In the genomic region with DNA sequence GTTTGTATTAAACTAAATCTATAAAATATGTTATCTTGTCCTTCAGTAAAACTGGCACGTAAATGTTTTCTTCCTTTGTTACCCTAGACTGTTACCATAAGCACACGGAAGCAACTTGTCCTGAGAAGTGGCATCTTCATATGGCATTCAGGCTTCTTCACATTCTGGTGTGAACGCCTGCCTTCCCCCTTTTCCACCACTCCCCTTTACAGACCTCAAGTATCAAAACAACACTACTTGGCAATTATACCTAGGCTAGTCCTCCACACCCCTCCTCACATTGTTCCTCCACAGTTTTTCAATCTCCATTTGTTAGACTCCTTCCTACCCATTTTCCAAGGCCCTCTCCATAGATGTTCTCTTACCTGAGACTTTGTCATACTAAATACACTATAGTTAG, we compare ENCODE assay signal across 8 cellular contexts. TPM values are rescaled to one million over a fixed set of nuclear protein-coding genes. Genes with fewer than 3 reads are reported as not detected.
DNase-seq lines count a peak whose midpoint lies in the region; ATAC-seq and TF ChIP-seq lines count a peak whose summit lies in the region.

No MANE protein-coding gene starts in this region.

- H3K36me3 Mint-ChIP-seq in CD4-positive, alpha-beta T cell (ENCODE audit: low read depth): peaks cover 24% of the 10 kb centered on the region
- H3K36me3 Mint-ChIP-seq in chondrocyte (ENCODE audit: low read depth) (no peaks in the 10 kb centered on the region), natural killer cell (no peaks in the 10 kb centered on the region)

- H3K27me3 ChIP-seq in CD4-positive, alpha-beta T cell (ENCODE audit: control insufficient read depth, insufficient read depth, low read length): no peaks in the 10 kb centered on the region

- no peak for DNase-seq in CD4-positive, alpha-beta T cell
- peak; percentile 6 to 14 for DNase-seq in Kasumi-1 (lab: John Stamatoyannopoulos, UW)
- no peak for DNase-seq in chondrocyte (ENCODE audit: low spot score)
- no peak for DNase-seq in natural killer cell
- DNase-seq in activated CD8-positive, alpha-beta memory T cell treated with anti-CD3 and anti-CD28 coated beads for 24 hours: no peak
- DNase-seq in activated CD4-positive, alpha-beta T cell treated with anti-CD3 and anti-CD28 coated beads, Interleukin-2, amount 50 U/mL, for 48 hours: no peak

- peaks cover 62% of the 10 kb centered on the region for H3K4me1 Mint-ChIP-seq in CD4-positive, alpha-beta T cell (ENCODE audit: low read depth)
- H3K4me1 Mint-ChIP-seq in chondrocyte (ENCODE audit: low read depth) (peaks cover 53% of the 10 kb centered on the region), natural killer cell (peaks cover 70 to 72% of the 10 kb centered on the region in 2 donors)

- peak overlapping the region; percentile 86 for H3K27ac ChIP-seq in CD4-positive, alpha-beta T cell (ENCODE audit: low read depth, low read length)

- H3K9me3 ChIP-seq in CD4-positive, alpha-beta T cell (ENCODE audit: control insufficient read depth, low read length): no peaks in the 10 kb centered on the region

- H3K27me3 Mint-ChIP-seq in CD4-positive, alpha-beta T cell: no peaks in the 10 kb centered on the region
- H3K27me3 Mint-ChIP-seq in chondrocyte (ENCODE audit: low read depth) (no peaks in the 10 kb centered on the region), natural killer cell (ENCODE audit: low read depth in 2 of 2) (no peaks in the 10 kb centered on the region)

- H3K9me3 Mint-ChIP-seq in CD4-positive, alpha-beta T cell: no peaks in the 10 kb centered on the region
- H3K9me3 Mint-ChIP-seq in chondrocyte (ENCODE audit: low read depth) (no peaks in the 10 kb centered on the region), natural killer cell (no peaks in the 10 kb centered on the region)

- POLR2A ChIA-PET in CD4-positive, alpha-beta T cell (lab: Charles Lee): interaction anchor here (1.0 to 6.2 kb wide), 5 partner anchors 41 to 316 kb away, joined by 3 to 85 read pairs (median 10); a partner anchor contains a TSS

- CTCF ChIA-PET in CD4-positive, alpha-beta T cell (lab: Charles Lee): interaction anchor here (0.7 to 1.6 kb wide), 3 partner anchors 8 to 42 kb away, joined by 3 to 5 read pairs (median 3); no protein-coding TSS in a partner anchor

- H3K27ac Mint-ChIP-seq in CD4-positive, alpha-beta T cell: peak overlapping the region; percentile 91
- peak overlapping the region; percentile 80 for H3K27ac Mint-ChIP-seq in chondrocyte (ENCODE audit: unreplicated experiment)
- peak overlapping the region; percentile 93 to 97 for H3K27ac Mint-ChIP-seq in natural killer cell

- no peak for ATAC-seq in CD4-positive, alpha-beta T cell (ENCODE audit: poor library complexity)
- ATAC-seq in natural killer cell: no peak
- ATAC-seq in HG02840 (IDR thresholded peaks at IDR 0.05; ENCODE audit: low FRiP score, unreplicated experiment): no peak
- ATAC-seq in HG02571 (IDR thresholded peaks at IDR 0.05; ENCODE audit: unreplicated experiment): no peak

- no peak for TF ChIP-seq CTCF in CD4-positive, alpha-beta T cell (IDR thresholded peaks at IDR 0.05)
- TF ChIP-seq CTCF in chondrocyte (IDR thresholded peaks at IDR 0.05) (no peak), natural killer cell (IDR thresholded peaks at IDR 0.05) (no peak)

- H3K4me3 Mint-ChIP-seq in CD4-positive, alpha-beta T cell: peak overlapping the region; percentile 94
- H3K4me3 Mint-ChIP-seq in chondrocyte (ENCODE audit: unreplicated experiment) (peak overlapping the region; percentile 94), natural killer cell (peak overlapping the region; percentile 93)

- intact Hi-C loops in CD4-positive, alpha-beta T cell (cut with DNase I, micrococcal nuclease): loop anchor here (2.0 to 10.0 kb wide), 6 partner anchors 170 to 910 kb away; a partner anchor contains a TSS
- intact Hi-C loops in natural killer cell (cut with micrococcal nuclease): loop anchor here (5.0 kb wide), 2 partner anchors 162 to 317 kb away; a partner anchor contains a TSS

RNA-seq across cellular contexts. Expression of a gene that starts 2.9 kb away (rescaled TPM):
- total RNA-seq in CD4-positive, alpha-beta T cell: 10 to 100 TPM; 70.8 to 76.1 TPM
- total RNA-seq in chondrocyte: 49.0 to 55.1 TPM (median 54.7 TPM) in 3 replicates
- 100 to 1,000 TPM; 189 to 205 (median 202) TPM for total RNA-seq in natural killer cell

Comparison
In these comparisons a context has a peak if more than half of its experiments do, and no peak if none do; other contexts are left out.
1. DNase-seq: peak in Kasumi-1 (2 of 2); none in CD4-positive, alpha-beta T cell (0 of 10), chondrocyte (single experiment), natural killer cell (single experiment), activated CD8-positive, alpha-beta memory T cell treated with anti-CD3 and anti-CD28 coated beads for 24 hours (single experiment) and activated CD4-positive, alpha-beta T cell treated with anti-CD3 and anti-CD28 coated beads, Interleukin-2, amount 50 U/mL, for 48 hours (0 of 2).
2. Peak in every context shown above with its lines, with median percentiles within 50 percentile points of each other: H3K27ac Mint-ChIP-seq and H3K4me3 Mint-ChIP-seq.